12 cellular contexts compared by ENCODE assay signal in genomic region chr14:27739657-27740156, GRCh38.
DNase-seq lines count a peak whose midpoint lies in the region; ATAC-seq and TF ChIP-seq lines count a peak whose summit lies in the region.
"Had no signal": no experiment of that assay in that cellular context is flagged by ENCODE, and none has a peak within 500 bp of the region (broad histone marks: within the 10 kb centered on the region; RNA-seq: fewer than 3 reads in every experiment).

No MANE protein-coding gene starts in this region.

- H3F3A ChIP-seq in OCI-LY1 (ENCODE audit: insufficient read depth, low read length) = no peaks in the 10 kb centered on the region; the same call in 1 of the 2 replicates

- no peaks in the 10 kb centered on the region for H3K9me2 ChIP-seq in OCI-LY1 (ENCODE audit: low read depth, low read length)

- TF ChIP-seq CTCF in 22Rv1 (IDR thresholded peaks at IDR 0.05) (no peak), OCI-LY1 (IDR thresholded peaks at IDR 0.05; ENCODE audit: low read length) (no peak)

- H3K9me3 ChIP-seq in OCI-LY1 (ENCODE audit: low read length) = no peaks in the 10 kb centered on the region
- H3K9me3 ChIP-seq: HAP-1, SJCRH30 had no signal

- ATAC-seq in GM18511 (IDR thresholded peaks at IDR 0.05; ENCODE audit: unreplicated experiment) = no peak
- ATAC-seq: GM12878 had no signal

- no peaks in the 10 kb centered on the region for H3K79me2 ChIP-seq in OCI-LY1 (ENCODE audit: insufficient read depth, low read length)

- no peak overlapping the region for H3K4me3 ChIP-seq in OCI-LY1 (ENCODE audit: low read depth, low read length, poor library complexity, severe bottlenecking)
- H3K4me3 ChIP-seq: GM12878, HAP-1, SJCRH30 had no signal

- no peaks in the 10 kb centered on the region for H4K20me1 ChIP-seq in OCI-LY1 (ENCODE audit: insufficient read depth, low read length)

- peaks cover 20% of the 10 kb centered on the region for H3K4me1 ChIP-seq in OCI-LY1 (ENCODE audit: insufficient read depth, low read length, severe bottlenecking)
- H3K4me1 ChIP-seq: HAP-1, SJCRH30 had no signal

- no peaks in the 10 kb centered on the region for H3K27me3 ChIP-seq in OCI-LY1 (ENCODE audit: insufficient read depth, low read length)
- H3K27me3 ChIP-seq: SJCRH30 had no signal

- H2AFZ ChIP-seq in OCI-LY1 (ENCODE audit: low read length) = no peak overlapping the region

- H3K27ac ChIP-seq in 22Rv1 = peak overlapping the region; percentile 40
- peak overlapping the region; percentile 6 for H3K27ac ChIP-seq in OCI-LY1 (ENCODE audit: low read depth, low read length, poor library complexity, severe bottlenecking)
- no peak overlapping the region for H3K27ac ChIP-seq in substantia nigra (ENCODE audit: low read depth, low read length, poor library complexity, severe bottlenecking)
- H3K27ac ChIP-seq: SJCRH30 had no signal

- H3K4me2 ChIP-seq in OCI-LY1 (ENCODE audit: low read length) = no peak overlapping the region; the same call in 1 of the 2 replicates

- no peak overlapping the region for H3K9ac ChIP-seq in OCI-LY1 (ENCODE audit: low read length)

- DNase-seq in DMS153 (lab: John Stamatoyannopoulos, UW) (peak; percentile 77), NCI-H146 (lab: John Stamatoyannopoulos, UW) (peak; percentile 76), substantia nigra (lab: John Stamatoyannopoulos, UW) (no peak), NCI-H2171 treated with DMSO at 0.1 percent for 48 hours (lab: John Stamatoyannopoulos, UW) (no peak), NCI-H1694 treated with DMSO at 0.1 percent for 48 hours (lab: John Stamatoyannopoulos, UW) (no peak)
- DNase-seq: DMS 273 treated with DMSO at 0.1 percent for 48 hours, SJCRH30 had no signal

- H3K36me3 ChIP-seq in OCI-LY1 (ENCODE audit: insufficient read depth, low read length) = no peaks in the 10 kb centered on the region
- H3K36me3 ChIP-seq: HAP-1, SJCRH30 had no signal

Comparison
In these comparisons a context has a peak if more than half of its experiments do, and no peak if none do; other contexts are left out.
1. DNase-seq: peak in DMS153 (single experiment) and NCI-H146 (single experiment); none in substantia nigra (0 of 49), NCI-H2171 treated with DMSO at 0.1 percent for 48 hours (single experiment) and NCI-H1694 treated with DMSO at 0.1 percent for 48 hours (single experiment).